ENCODE assay signal across 16 cellular contexts in the genomic region with DNA sequence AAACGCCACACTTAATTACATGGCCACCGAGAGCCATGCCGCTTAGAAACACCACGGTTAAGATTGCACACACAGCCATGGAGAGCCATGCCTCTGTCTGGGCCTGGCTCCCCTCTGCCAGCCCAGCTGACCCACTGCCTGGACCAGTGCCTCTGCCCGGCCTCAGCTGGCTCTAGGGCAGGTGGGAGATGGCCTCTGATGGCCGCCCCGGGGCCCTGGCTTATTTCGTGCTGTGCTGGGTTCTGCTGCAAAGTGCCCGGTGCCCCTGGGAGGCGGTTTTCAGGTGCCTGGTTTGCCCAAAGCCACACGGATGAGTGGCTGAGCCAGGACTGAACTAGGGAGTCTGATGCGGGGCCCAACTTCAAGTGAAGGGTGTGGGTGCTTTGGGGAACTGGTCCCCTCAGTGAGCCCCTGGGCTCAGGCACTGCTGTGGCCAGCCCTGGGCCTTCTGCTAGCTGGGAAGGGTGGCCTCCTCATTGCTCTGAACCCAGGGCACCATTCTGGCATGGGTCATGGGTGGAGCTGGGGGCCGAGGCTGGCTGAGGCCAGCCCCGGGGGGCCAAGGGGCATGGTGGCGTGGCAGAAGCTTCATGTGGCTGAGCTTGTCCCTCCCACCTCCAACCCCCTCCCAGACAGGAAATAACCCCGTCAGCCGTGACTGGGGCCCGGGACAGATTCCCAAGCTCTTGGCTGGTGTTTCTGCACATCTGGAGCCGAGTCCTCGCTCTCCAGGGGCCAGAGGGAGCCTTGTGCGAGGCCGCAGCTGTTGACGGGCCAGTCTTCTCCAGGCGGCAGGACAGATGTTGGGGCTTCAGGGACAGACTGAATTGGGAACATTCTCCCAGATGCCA. TPM values are rescaled to one million over a fixed set of nuclear protein-coding genes. Genes with fewer than 3 reads are reported as not detected.
A peak's percentile ranks its signal among the peaks of the same experiment; 100 is the strongest.
DNase-seq lines count a peak whose midpoint lies in the region; ATAC-seq and TF ChIP-seq lines count a peak whose summit lies in the region.
"Had no signal": no experiment of that assay in that cellular context is flagged by ENCODE, and none has a peak within 500 bp of the region (broad histone marks: within the 10 kb centered on the region; RNA-seq: fewer than 3 reads in every experiment).

No MANE protein-coding gene starts in this region.

- H3K4me1 Mint-ChIP-seq in neural progenitor cell: peaks cover 43% of the 10 kb centered on the region
- H3K4me1 Mint-ChIP-seq in activated CD4-positive, alpha-beta T cell treated with anti-CD3 and anti-CD28 coated beads for 36 hours: peaks cover 3% of the 10 kb centered on the region

- intact Hi-C loops in A673 (cut with micrococcal nuclease; ENCODE audit: unreplicated experiment) (loop anchor here (5.0 kb wide), 1 partner anchor 80 kb away; no protein-coding TSS in a partner anchor), heart left ventricle (cut with DNase I) (no loop called here)
- intact Hi-C loops in activated CD4-positive, alpha-beta T cell treated with anti-CD3 and anti-CD28 coated beads for 36 hours (cut with DNase I, micrococcal nuclease): no loop called here

- peaks cover 10% of the 10 kb centered on the region for H3K79me2 ChIP-seq in neural progenitor cell (ENCODE audit: low read depth)

- DNase-seq in A673 (ENCODE audit: low spot score): no peak
- DNase-seq in SJCRH30: peak; percentile 75 to 84
- DNase-seq in heart left ventricle: peak; percentile 79 to 88 (median 83)
- no peak for DNase-seq in neural progenitor cell (ENCODE audit: low spot score)
- no peak for DNase-seq in activated CD4-positive, alpha-beta T cell treated with anti-CD3 and anti-CD28 coated beads for 36 hours
- DNase-seq in NCI-H2171 (lab: John Stamatoyannopoulos, UW): no peak
- no peak for DNase-seq in NCI-H774 (lab: John Stamatoyannopoulos, UW)
- DNase-seq: NCI-H1092; NCI-H2227 treated with DMSO at 0.1 percent for 48 hours; stimulated activated CD4-positive, alpha-beta T cell treated with anti-CD3 and anti-CD28 coated beads, Interleukin-2, amount 100 ng/mL, for 24 hours had no signal

- H3K27me3 ChIP-seq in A673 (replicated peaks; ENCODE audit: insufficient read depth, low read depth, low read length, poor library complexity) (no peaks in the 10 kb centered on the region), SJCRH30 (no peaks in the 10 kb centered on the region), heart left ventricle (peaks cover 0 to 26% (median 8%) of the 10 kb centered on the region in 9 donors), neural progenitor cell (peaks cover 8% of the 10 kb centered on the region)

- H3K36me3 Mint-ChIP-seq in neural progenitor cell: peaks cover 2% of the 10 kb centered on the region
- H3K36me3 Mint-ChIP-seq in activated CD4-positive, alpha-beta T cell treated with anti-CD3 and anti-CD28 coated beads for 36 hours (ENCODE audit: low read depth): peaks cover 2% of the 10 kb centered on the region

- no peaks in the 10 kb centered on the region for H3K9me3 ChIP-seq in A673 (ENCODE audit: low read depth, low read length, poor library complexity, severe bottlenecking)
- no peaks in the 10 kb centered on the region for H3K9me3 ChIP-seq in SJCRH30 (replicated peaks)
- H3K9me3 ChIP-seq in heart left ventricle: no peaks in the 10 kb centered on the region
- no peaks in the 10 kb centered on the region for H3K9me3 ChIP-seq in neural progenitor cell (ENCODE audit: low read depth)
- H3K9me3 ChIP-seq: A549, thoracic aorta had no signal

- H3K9ac ChIP-seq in neural progenitor cell: no peak overlapping the region

- H3K4me3 ChIP-seq in A673 (ENCODE audit: low read depth, low read length, poor library complexity, severe bottlenecking): no peak overlapping the region
- peak overlapping the region; percentile 99 for H3K4me3 ChIP-seq in SJCRH30
- no peak overlapping the region for H3K4me3 ChIP-seq in heart left ventricle
- H3K4me3 ChIP-seq in neural progenitor cell: no peak overlapping the region
- H3K4me3 ChIP-seq: A549, thoracic aorta had no signal

- H3K27ac Mint-ChIP-seq in neural progenitor cell: no peak overlapping the region
- H3K27ac Mint-ChIP-seq in activated CD4-positive, alpha-beta T cell treated with anti-CD3 and anti-CD28 coated beads for 36 hours: no peak overlapping the region
- H3K27ac Mint-ChIP-seq: progenitor cell of endocrine pancreas had no signal

- CTCF ChIA-PET in A673 (lab: Charles Lee): no interaction called here
- CTCF ChIA-PET in activated CD4-positive, alpha-beta T cell treated with anti-CD3 and anti-CD28 coated beads for 36 hours (lab: Charles Lee): interaction anchor here (0.5 to 3.2 kb wide), 3 partner anchors 16 to 96 kb away, joined by 3 to 14 read pairs (median 3); no protein-coding TSS in a partner anchor

- ATAC-seq in heart left ventricle (peak; percentile 39 to 75 (median 52)), GM18909 (IDR thresholded peaks at IDR 0.05; ENCODE audit: poor library complexity, unreplicated experiment) (no peak)
- ATAC-seq in activated CD4-positive, alpha-beta T cell treated with anti-CD3 and anti-CD28 coated beads for 36 hours: no peak

- no TSS peak for BruUV-seq in A673 (replicated peaks; lab: Mats Ljungman, UMichigan)

- H3K4me1 ChIP-seq in A673 (ENCODE audit: insufficient read depth, low read length, poor library complexity, severe bottlenecking): peaks cover 20% of the 10 kb centered on the region
- H3K4me1 ChIP-seq in SJCRH30: peaks cover 26% of the 10 kb centered on the region
- H3K4me1 ChIP-seq in heart left ventricle: peaks cover 0 to 38% (median 25%) of the 10 kb centered on the region in 12 donors
- peaks cover 17% of the 10 kb centered on the region for H3K4me1 ChIP-seq in neural progenitor cell

- TF ChIP-seq CTCF in A673 (conservative IDR thresholded peaks at IDR 0.05; ENCODE audit: low read depth, low read length) (no peak), heart left ventricle (IDR thresholded peaks at IDR 0.05) (no peak), neural progenitor cell (IDR thresholded peaks at IDR 0.05) (no peak)

- no peak overlapping the region for H2AFZ ChIP-seq in neural progenitor cell (replicated peaks)

- H4K20me1 ChIP-seq in neural progenitor cell (ENCODE audit: low read depth): peaks cover 25% of the 10 kb centered on the region

- TF ChIP-seq POLR2A in heart left ventricle (IDR thresholded peaks at IDR 0.05): no peak

- H3K27me3 Mint-ChIP-seq in neural progenitor cell (ENCODE audit: insufficient read depth, low read depth): peaks cover 5% of the 10 kb centered on the region
- peaks cover 3% of the 10 kb centered on the region for H3K27me3 Mint-ChIP-seq in activated CD4-positive, alpha-beta T cell treated with anti-CD3 and anti-CD28 coated beads for 36 hours

- H3K4me3 Mint-ChIP-seq in neural progenitor cell: peak overlapping the region; percentile 57
- H3K4me3 Mint-ChIP-seq in activated CD4-positive, alpha-beta T cell treated with anti-CD3 and anti-CD28 coated beads for 36 hours: no peak overlapping the region

- no peak overlapping the region for H3K4me2 ChIP-seq in neural progenitor cell
- H3K4me2 ChIP-seq: A549 had no signal

- whole genome bisulfite sequencing in heart left ventricle, 4 donors: 67 to 83% (median 68%) methylated on average over 16 to 24 of the region's 24 CpGs

- H3K9me3 Mint-ChIP-seq in neural progenitor cell: no peaks in the 10 kb centered on the region
- H3K9me3 Mint-ChIP-seq in activated CD4-positive, alpha-beta T cell treated with anti-CD3 and anti-CD28 coated beads for 36 hours (ENCODE audit: low read depth): no peaks in the 10 kb centered on the region

- H3K27ac ChIP-seq in A673 (ENCODE audit: low read depth, low read length, poor library complexity, severe bottlenecking) (peak overlapping the region; percentile 16), SJCRH30 (peak overlapping the region; percentile 72), heart left ventricle (peak overlapping the region in 9 of 12 donors; percentile 28 to 85 (median 58)), neural progenitor cell (no peak overlapping the region)
- H3K27ac ChIP-seq: A549, thoracic aorta had no signal

- POLR2A ChIA-PET in A673 (lab: Charles Lee; ENCODE audit: low non-redundant PET): no interaction called here
- POLR2A ChIA-PET in activated CD4-positive, alpha-beta T cell treated with anti-CD3 and anti-CD28 coated beads for 36 hours (lab: Charles Lee): no interaction called here

- no peaks in the 10 kb centered on the region for H3K36me3 ChIP-seq in A673 (ENCODE audit: insufficient read depth, low read length, poor library complexity, severe bottlenecking)
- H3K36me3 ChIP-seq in SJCRH30: no peaks in the 10 kb centered on the region
- no peaks in the 10 kb centered on the region for H3K36me3 ChIP-seq in heart left ventricle
- no peaks in the 10 kb centered on the region for H3K36me3 ChIP-seq in neural progenitor cell
- H3K36me3 ChIP-seq: thoracic aorta had no signal

- H3F3A ChIP-seq in neural progenitor cell (ENCODE audit: low read depth): peaks cover 27% of the 10 kb centered on the region

RNA-seq across cellular contexts. Expression of gene GPR153, which starts 1.9 kb away (rescaled TPM):
- 8.4 and 11.7 TPM in 2 replicates for total RNA-seq in A673 (2021)
- total RNA-seq in SJCRH30 (2014; rRNA removed; shearing (Covaris generic)): 58.2 and 61.3 TPM in 2 replicates
- 10 to 100 TPM in 1 of 9 donors, 1 to 10 TPM in 8; 2.7 to 30.0 (median 4.8) TPM for total RNA-seq in heart left ventricle
- polyA plus RNA-seq in heart left ventricle: 1 to 10 TPM; 2.7 to 4.7 TPM
- total RNA-seq in neural progenitor cell (ENCODE audit: low replicate concordance): 8.4 and 27.3 TPM in 2 replicates
- under 1 TPM; 0.16 to 0.25 TPM for total RNA-seq in activated CD4-positive, alpha-beta T cell treated with anti-CD3 and anti-CD28 coated beads for 36 hours

RNA-seq across cellular contexts. Expression of gene HES3, which starts 18.8 kb away (rescaled TPM):
- total RNA-seq in A673 (2021) (not detected in 2 replicates), heart left ventricle (not detected), neural progenitor cell (ENCODE audit: low replicate concordance) (5.5 and 22.2 TPM in 2 replicates)
- not detected in 2 replicates for total RNA-seq in SJCRH30 (2014; rRNA removed; shearing (Covaris generic))
- not detected for polyA plus RNA-seq in heart left ventricle
- total RNA-seq in activated CD4-positive, alpha-beta T cell treated with anti-CD3 and anti-CD28 coated beads for 36 hours: not detected
- total RNA-seq: frontal cortex, mononuclear cell, progenitor cell of endocrine pancreas, thoracic aorta had no signal
- polyA plus RNA-seq: A549 had no signal

RNA-seq across cellular contexts. Expression of gene ICMT, which starts 27.0 kb away (rescaled TPM):
- total RNA-seq in A673 (2021): 94.5 and 104 TPM in 2 replicates
- total RNA-seq in SJCRH30 (2014; rRNA removed; shearing (Covaris generic)): 109 and 111 TPM in 2 replicates
- total RNA-seq in heart left ventricle: 100 to 1,000 TPM in 2 of 9 donors, 10 to 100 TPM in 7; 48.7 to 102 (median 64.1) TPM
- 10 to 100 TPM; 26.8 to 61.6 TPM for polyA plus RNA-seq in heart left ventricle
- total RNA-seq in neural progenitor cell (ENCODE audit: low replicate concordance): 88.4 and 118 TPM in 2 replicates
- 10 to 100 TPM; 31.9 to 35.4 TPM for total RNA-seq in activated CD4-positive, alpha-beta T cell treated with anti-CD3 and anti-CD28 coated beads for 36 hours

RNA-seq across cellular contexts. Expression of gene RNF207, which starts 56.9 kb away (rescaled TPM):
- 6.4 and 12.5 TPM in 2 replicates for total RNA-seq in A673 (2021)
- not detected in 2 replicates for total RNA-seq in SJCRH30 (2014; rRNA removed; shearing (Covaris generic))
- total RNA-seq in heart left ventricle: 100 to 1,000 TPM in 1 of 9 donors, 10 to 100 TPM in 8; 27.0 to 126 (median 58.2) TPM
- 10 to 100 TPM; 10.6 to 88.6 TPM for polyA plus RNA-seq in heart left ventricle
- total RNA-seq in neural progenitor cell (ENCODE audit: low replicate concordance): 3.1 and 5.9 TPM in 2 replicates
- total RNA-seq in activated CD4-positive, alpha-beta T cell treated with anti-CD3 and anti-CD28 coated beads for 36 hours: 10 to 100 TPM; 13.5 to 15.2 TPM

Comparison
In these comparisons a context has a peak if more than half of its experiments do, and no peak if none do; other contexts are left out.
1. DNase-seq: peak in SJCRH30 (2 of 2) and heart left ventricle (5 of 5); none in A673 (single experiment), neural progenitor cell (single experiment), activated CD4-positive, alpha-beta T cell treated with anti-CD3 and anti-CD28 coated beads for 36 hours (single experiment), NCI-H2171 (single experiment) and NCI-H774 (single experiment).
2. ATAC-seq: peak in heart left ventricle (4 of 4); none in activated CD4-positive, alpha-beta T cell treated with anti-CD3 and anti-CD28 coated beads for 36 hours (single experiment) and GM18909 (single experiment).